ENCODE assay signal across 14 cellular contexts in the genomic region with DNA sequence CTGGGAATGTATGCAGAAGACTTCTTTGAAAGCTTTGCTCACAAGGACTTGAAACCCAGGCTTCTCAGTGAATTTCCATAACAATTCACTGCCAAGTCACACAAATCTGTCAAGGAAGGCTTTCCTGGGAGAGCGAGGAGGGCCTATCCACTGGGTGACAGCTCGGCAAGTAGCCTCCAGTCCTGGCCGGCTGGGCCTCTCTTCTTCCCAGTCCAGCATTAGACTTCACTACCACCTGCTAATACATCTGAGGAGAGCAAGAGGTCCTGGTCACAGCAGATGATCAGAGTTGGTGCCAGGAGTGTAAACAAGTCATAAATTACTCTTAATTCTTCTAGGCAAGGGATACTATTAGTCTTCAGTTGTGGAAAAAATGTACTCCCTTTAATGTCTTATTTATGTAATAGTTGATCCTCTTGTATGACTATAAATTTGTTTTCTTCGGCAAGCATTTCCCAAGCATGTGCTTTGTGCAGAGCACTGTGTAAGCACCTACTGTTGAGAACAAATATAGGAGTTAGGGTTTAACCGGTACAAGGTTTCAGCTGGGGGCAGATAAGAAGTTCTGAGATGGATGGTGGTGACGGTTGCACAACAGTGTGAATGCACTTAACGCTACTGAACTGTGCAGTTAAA.
DNase-seq lines count a peak whose midpoint lies in the region; ATAC-seq and TF ChIP-seq lines count a peak whose summit lies in the region.
"Had no signal": no experiment of that assay in that cellular context is flagged by ENCODE, and none has a peak within 500 bp of the region (broad histone marks: within the 10 kb centered on the region; RNA-seq: fewer than 3 reads in every experiment).

No MANE protein-coding gene starts in this region.

- no peak for TF ChIP-seq CTCF in coronary artery (IDR thresholded peaks at IDR 0.05)
- no peak for TF ChIP-seq CTCF in lower lobe of right lung (IDR thresholded peaks at IDR 0.05)
- TF ChIP-seq CTCF in brain microvascular endothelial cell (IDR thresholded peaks at IDR 0.05; ENCODE audit: low read depth, low read length, missing control alignments) = no peak

- H3K27me3 ChIP-seq in lower lobe of right lung (ENCODE audit: low read depth) (no peaks in the 10 kb centered on the region), aorta (ENCODE audit: control insufficient read depth in 1 of 2, insufficient read depth in 2 of 2, low read length in 1 of 2) (no peaks in the 10 kb centered on the region), brain microvascular endothelial cell (replicated peaks) (no peaks in the 10 kb centered on the region)

- H3K4me3 ChIP-seq in coronary artery (no peak overlapping the region), lower lobe of right lung (no peak overlapping the region), aorta (ENCODE audit: low read length in 2 of 2) (no peak overlapping the region), brain microvascular endothelial cell (ENCODE audit: low read depth, low read length) (no peak overlapping the region)
- H3K4me3 ChIP-seq: skin epidermis had no signal

- H3K9me3 ChIP-seq in lower lobe of right lung (no peaks in the 10 kb centered on the region), aorta (ENCODE audit: control insufficient read depth, low read length) (no peaks in the 10 kb centered on the region)

- in situ Hi-C loops in brain microvascular endothelial cell (cut with HindIII; ENCODE audit: low pct_ligation_motif_present, low sequenced_read_pairs) = no loop called here

- ATAC-seq in lower lobe of right lung (peak; percentile 56 to 75), aorta (ENCODE audit: low FRiP score) (peak; percentile 49), HG03196 (IDR thresholded peaks at IDR 0.05; ENCODE audit: unreplicated experiment) (no peak)
- ATAC-seq: activated naive CD4-positive, alpha-beta T cell treated with anti-CD3 and anti-CD28 coated beads, Interleukin-2, amount 50 U/mL, for 72 hours had no signal

- DNase-seq in NCI-H2196 (lab: John Stamatoyannopoulos, UW; ENCODE audit: unreplicated experiment) = peak; percentile 31
- DNase-seq in NCI-H2196 treated with DMSO at 0.1 percent for 48 hours (lab: John Stamatoyannopoulos, UW; ENCODE audit: unreplicated experiment) = no peak
- no peak for DNase-seq in coronary artery (ENCODE audit: low spot score)
- no peak for DNase-seq in lower lobe of right lung
- DNase-seq in aorta = no peak
- DNase-seq in islet precursor cell = no peak
- no peak for DNase-seq in brain microvascular endothelial cell
- DNase-seq: activated CD8-positive, alpha-beta memory T cell treated with anti-CD3 and anti-CD28 coated beads for 24 hours; hippocampal formation; KBM-7; NCI-H774 had no signal

- no peaks in the 10 kb centered on the region for H3K36me3 ChIP-seq in lower lobe of right lung
- no peaks in the 10 kb centered on the region for H3K36me3 ChIP-seq in aorta (ENCODE audit: control insufficient read depth in 1 of 2, insufficient read depth in 2 of 2, low read length in 1 of 2)
- no peaks in the 10 kb centered on the region for H3K36me3 ChIP-seq in brain microvascular endothelial cell (replicated peaks)

- H3K27ac ChIP-seq in coronary artery (peak overlapping the region; percentile 54), lower lobe of right lung (peak overlapping the region; percentile 14), aorta (ENCODE audit: low read depth in 1 of 2, low read length in 2 of 2) (peak overlapping the region; percentile 90 to 94), brain microvascular endothelial cell (no peak overlapping the region)

- H3K4me1 ChIP-seq in lower lobe of right lung (peaks cover 37% of the 10 kb centered on the region), aorta (ENCODE audit: control insufficient read depth in 1 of 2, insufficient read depth in 2 of 2, low read length in 2 of 2) (peaks cover 0 to 5% of the 10 kb centered on the region in 2 donors)

- 35 to 38% methylated on average over 7 of the region's 7 CpGs for WGBS in aorta, 2 donors

- intact Hi-C loops in lower lobe of right lung (cut with DNase I) (no loop called here), aorta (cut with DNase I) (no loop called here)
